8 cellular contexts compared by ENCODE assay signal in genomic region chr5:126599971-126600630, GRCh38. TPM values are rescaled to one million over a fixed set of nuclear protein-coding genes. Genes with fewer than 3 reads are reported as not detected.
DNase-seq lines count a peak whose midpoint lies in the region; ATAC-seq and TF ChIP-seq lines count a peak whose summit lies in the region.
"Not testable (repeated sequence)": the region's sequence is repeated elsewhere in the genome, so short reads cannot be mapped to it uniquely, and the experiment has no call there.

No MANE protein-coding gene starts in this region.

- TF ChIP-seq POLR2A in breast epithelium (IDR thresholded peaks at IDR 0.05); upper lobe of left lung (IDR thresholded peaks at IDR 0.05): not testable (repeated sequence)
- peak; percentile 39 for TF ChIP-seq POLR2A in prostate gland (IDR thresholded peaks at IDR 0.05)

- H3K4me1 ChIP-seq in DOHH2 (ENCODE audit: control insufficient read depth, low read length) (peaks cover 37% of the 10 kb centered on the region), breast epithelium (peaks cover 0 to 11% of the 10 kb centered on the region in 2 donors), foreskin keratinocyte (peaks cover 30% of the 10 kb centered on the region), upper lobe of left lung (peaks cover 13 to 37% (median 21%) of the 10 kb centered on the region in 4 donors)
- H3K4me1 ChIP-seq in prostate gland (replicated peaks), result not testable (repeated sequence)

- CTCF ChIA-PET in activated CD4-positive, alpha-beta T cell treated with anti-CD3 and anti-CD28 coated beads, Interleukin-2, amount 10 ng/mL, durations not matched to agents 7 days and 5 days (lab: Charles Lee), result interaction anchor here (0.8 to 2.2 kb wide), 8 partner anchors 10 to 276 kb away, joined by 3 to 10 read pairs (median 3); no protein-coding TSS in a partner anchor

- H3K4me2 ChIP-seq in DOHH2 (ENCODE audit: low read length), result peak overlapping the region; percentile 62

- H3K27me3 Mint-ChIP-seq in activated CD4-positive, alpha-beta T cell treated with anti-CD3 and anti-CD28 coated beads, Interleukin-2, amount 10 ng/mL, durations not matched to agents 7 days and 5 days; memory B cell: not testable (repeated sequence)

- peaks cover 11% of the 10 kb centered on the region for H3K36me3 Mint-ChIP-seq in activated CD4-positive, alpha-beta T cell treated with anti-CD3 and anti-CD28 coated beads, Interleukin-2, amount 10 ng/mL, durations not matched to agents 7 days and 5 days (ENCODE audit: low read depth)
- H3K36me3 Mint-ChIP-seq in memory B cell, result not testable (repeated sequence)

- peak; percentile 52 for DNase-seq in MV-4-11 (lab: John Stamatoyannopoulos, UW)
- DNase-seq in activated CD4-positive, alpha-beta T cell treated with anti-CD3 and anti-CD28 coated beads, Interleukin-2, amount 10 ng/mL, durations not matched to agents 7 days and 5 days; breast epithelium (ENCODE audit: low spot score in 2 of 2); memory B cell (ENCODE audit: low spot score in 2 of 2); upper lobe of left lung: not testable (repeated sequence)
- DNase-seq in foreskin keratinocyte, result peak; percentile 45 to 75
- peak; percentile 74 for DNase-seq in prostate gland (ENCODE audit: low spot score)

- peak overlapping the region; percentile 94 for H3K4me3 Mint-ChIP-seq in activated CD4-positive, alpha-beta T cell treated with anti-CD3 and anti-CD28 coated beads, Interleukin-2, amount 10 ng/mL, durations not matched to agents 7 days and 5 days
- peak overlapping the region; percentile 92 for H3K4me3 Mint-ChIP-seq in memory B cell

- peak overlapping the region; percentile 95 for H3K4me3 ChIP-seq in DOHH2 (ENCODE audit: low read length)
- peak overlapping the region; percentile 86 to 100 (median 93) for H3K4me3 ChIP-seq in breast epithelium
- peak overlapping the region; percentile 99 for H3K4me3 ChIP-seq in prostate gland
- H3K4me3 ChIP-seq in upper lobe of left lung, result peak overlapping the region in 2 of 4 donors; percentile 88 to 100

- ATAC-seq in foreskin keratinocyte (peak; percentile 26), upper lobe of left lung (ENCODE audit: low FRiP score in 2 of 2) (peak; percentile 22 to 57)
- not testable (repeated sequence) for ATAC-seq in memory B cell (ENCODE audit: low read depth)

- intact Hi-C loops in breast epithelium (cut with DNase I; ENCODE audit: low total_unique reads), result not testable (repeated sequence)
- intact Hi-C loops in prostate gland (cut with DNase I), result loop anchor here (5.0 kb wide), 1 partner anchor 263 kb away; no protein-coding TSS in a partner anchor

- peak overlapping the region; percentile 59; the same call in 1 of the 2 replicates for H3K27ac ChIP-seq in DOHH2 (ENCODE audit: low read depth, low read length)
- peak overlapping the region; percentile 89 to 90 for H3K27ac ChIP-seq in breast epithelium
- H3K27ac ChIP-seq in foreskin keratinocyte, result peak overlapping the region; percentile 46
- peak overlapping the region; percentile 87 to 93 for H3K27ac ChIP-seq in prostate gland
- H3K27ac ChIP-seq in upper lobe of left lung, result peak overlapping the region; percentile 88 to 95 (median 92)

- H3K36me3 ChIP-seq in DOHH2 (ENCODE audit: control insufficient read depth, low read length) (peaks cover 28% of the 10 kb centered on the region), upper lobe of left lung (peaks cover 6 to 19% (median 11%) of the 10 kb centered on the region in 4 donors)
- H3K36me3 ChIP-seq in breast epithelium, prostate gland: not testable (repeated sequence)

- TF ChIP-seq EP300 in upper lobe of left lung (IDR thresholded peaks at IDR 0.05), result not testable (repeated sequence)

- H3K9me3 ChIP-seq in DOHH2 (ENCODE audit: control insufficient read depth, insufficient read depth, low read length); breast epithelium; prostate gland; upper lobe of left lung: not testable (repeated sequence)

- H3K9me2 ChIP-seq in DOHH2 (replicated peaks; ENCODE audit: control insufficient read depth, low read length), result not testable (repeated sequence)

- WGBS in prostate gland, result 50% methylated on average over 15 of the region's 15 CpGs
- 73 to 78% methylated on average over 15 of the region's 15 CpGs for WGBS in upper lobe of left lung, 2 donors

- TF ChIP-seq CTCF in DOHH2 (IDR thresholded peaks at IDR 0.05; ENCODE audit: low read depth, low read length, poor library complexity, severe bottlenecking); breast epithelium (IDR thresholded peaks at IDR 0.05); foreskin keratinocyte (conservative IDR thresholded peaks at IDR 0.05); prostate gland (IDR thresholded peaks at IDR 0.05); upper lobe of left lung (IDR thresholded peaks at IDR 0.05): not testable (repeated sequence)

- H4K20me1 ChIP-seq in DOHH2 (ENCODE audit: control insufficient read depth, insufficient read depth, low read depth, low read length), result not testable (repeated sequence)

- H3K27me3 ChIP-seq in DOHH2 (ENCODE audit: control insufficient read depth, low read length); breast epithelium; foreskin keratinocyte; prostate gland (replicated peaks; ENCODE audit: insufficient read depth); upper lobe of left lung: not testable (repeated sequence)

- H3K9me3 Mint-ChIP-seq in activated CD4-positive, alpha-beta T cell treated with anti-CD3 and anti-CD28 coated beads, Interleukin-2, amount 10 ng/mL, durations not matched to agents 7 days and 5 days; memory B cell: not testable (repeated sequence)

- peaks cover 44% of the 10 kb centered on the region for H3K79me2 ChIP-seq in DOHH2 (ENCODE audit: control insufficient read depth, low read length)

- POLR2A ChIA-PET in activated CD4-positive, alpha-beta T cell treated with anti-CD3 and anti-CD28 coated beads, Interleukin-2, amount 10 ng/mL, durations not matched to agents 7 days and 5 days (lab: Charles Lee), result not testable (repeated sequence)

- peaks cover 26% of the 10 kb centered on the region for H3K4me1 Mint-ChIP-seq in activated CD4-positive, alpha-beta T cell treated with anti-CD3 and anti-CD28 coated beads, Interleukin-2, amount 10 ng/mL, durations not matched to agents 7 days and 5 days
- H3K4me1 Mint-ChIP-seq in memory B cell, result peaks cover 14% of the 10 kb centered on the region

- not testable (repeated sequence) for H3F3A ChIP-seq in DOHH2 (ENCODE audit: control insufficient read depth, insufficient read depth)

- peak overlapping the region; percentile 79 for H3K27ac Mint-ChIP-seq in activated CD4-positive, alpha-beta T cell treated with anti-CD3 and anti-CD28 coated beads, Interleukin-2, amount 10 ng/mL, durations not matched to agents 7 days and 5 days
- H3K27ac Mint-ChIP-seq in memory B cell, result peak overlapping the region; percentile 52

RNA-seq across cellular contexts. Expression of gene PHAX, which starts 0.6 kb away (rescaled TPM):
- 10 to 100 TPM; 34.1 TPM for total RNA-seq in activated CD4-positive, alpha-beta T cell treated with anti-CD3 and anti-CD28 coated beads, Interleukin-2, amount 10 ng/mL, durations not matched to agents 7 days and 5 days
- total RNA-seq in breast epithelium (10 to 100 TPM; 44.9 to 58.7 (median 54.7) TPM), foreskin keratinocyte (60.7 and 64.6 TPM in 2 replicates), prostate gland (10 to 100 TPM; 22.2 to 40.7 TPM), upper lobe of left lung (10 to 100 TPM; 22.7 to 66.6 (median 30.8) TPM)
- polyA plus RNA-seq in foreskin keratinocyte, result 25.3 and 29.4 TPM in 2 replicates

RNA-seq across cellular contexts. Expression of gene ALDH7A1, which starts 5.1 kb away (rescaled TPM):
- total RNA-seq in activated CD4-positive, alpha-beta T cell treated with anti-CD3 and anti-CD28 coated beads, Interleukin-2, amount 10 ng/mL, durations not matched to agents 7 days and 5 days, result 1 to 10 TPM; 2.7 to 3.6 TPM
- total RNA-seq in breast epithelium (10 to 100 TPM; 38.7 to 83.0 (median 45.2) TPM), foreskin keratinocyte (111 and 126 TPM in 2 replicates), prostate gland (10 to 100 TPM; 59.8 to 62.7 TPM), upper lobe of left lung (10 to 100 TPM; 19.3 to 41.4 (median 30.0) TPM)
- polyA plus RNA-seq in foreskin keratinocyte, result 112 and 123 TPM in 2 replicates

Comparison
In these comparisons a context has a peak if more than half of its experiments do, and no peak if none do; other contexts are left out.
1. RNA of gene ALDH7A1, which starts 5.1 kb away (total RNA-seq): 111 to 126 TPM in foreskin keratinocyte, 59.8 to 62.7 TPM in prostate gland, 38.7 to 83.0 TPM in breast epithelium and 19.3 to 41.4 TPM in upper lobe of left lung; 2.7 to 3.6 TPM in activated CD4-positive, alpha-beta T cell treated with anti-CD3 and anti-CD28 coated beads, Interleukin-2, amount 10 ng/mL, durations not matched to agents 7 days and 5 days; every median in the first group is over 4 times any median in the second.
2. Peak in every context shown above with its lines, with median percentiles within 50 percentile points of each other: H3K27ac ChIP-seq.